Comparison of ENCODE assay signal across 8 cellular contexts in the genomic region with DNA sequence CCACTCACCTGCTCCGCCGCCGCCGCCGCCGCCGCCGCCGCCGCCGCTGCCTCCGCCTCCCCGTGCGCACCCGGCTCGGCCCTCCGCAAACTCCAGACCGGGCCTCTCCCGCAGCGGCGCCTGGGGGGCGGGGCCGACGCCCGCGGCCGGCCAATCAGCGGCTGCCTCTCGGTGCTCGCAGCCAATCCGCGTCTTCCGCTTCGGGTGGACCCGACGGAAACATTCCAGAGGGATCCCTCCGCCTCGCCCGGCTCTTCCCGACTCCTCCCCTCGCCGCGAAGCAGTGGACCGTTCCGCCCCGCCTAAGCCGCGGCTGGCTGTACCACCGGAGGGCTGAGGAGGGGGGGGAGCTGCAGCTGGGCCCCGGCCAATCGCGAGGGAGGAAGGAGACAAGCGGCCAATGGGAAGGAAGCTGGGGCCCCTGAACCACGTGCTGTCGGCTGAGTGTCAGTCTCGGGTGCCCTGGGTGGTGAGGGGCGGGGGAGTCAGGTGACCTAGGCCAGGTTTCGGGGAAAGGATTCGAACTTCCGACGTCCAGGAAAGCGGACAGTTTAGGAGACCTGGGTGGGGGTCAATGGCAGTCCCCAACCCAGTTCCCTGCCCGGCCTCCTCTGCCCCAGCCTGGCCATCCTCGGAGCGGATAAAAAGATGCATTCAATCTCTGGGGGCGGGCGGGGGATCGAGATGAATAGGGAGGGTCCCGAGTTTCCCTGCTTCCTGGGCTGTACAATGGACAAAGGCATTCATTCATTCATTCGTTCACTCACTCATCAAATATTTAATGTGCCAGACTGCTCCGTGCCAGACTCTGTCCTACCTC. TPM values are rescaled to one million over a fixed set of nuclear protein-coding genes. Genes with fewer than 3 reads are reported as not detected.
A peak's percentile ranks its signal among the peaks of the same experiment; 100 is the strongest.
DNase-seq lines count a peak whose midpoint lies in the region; ATAC-seq and TF ChIP-seq lines count a peak whose summit lies in the region.

TSS of gene GIPC1 (minus strand) at position 99 of the 820 bp plus-strand sequence. CDS start 13,151 bp downstream, outside the sequence.

- peaks cover 51% of the 10 kb centered on the region for H3K4me1 ChIP-seq in mucosa of descending colon (ENCODE audit: low read depth)

- no peak for TF ChIP-seq CTCF in AG10803 (conservative IDR thresholded peaks at IDR 0.05; ENCODE audit: low read length)
- TF ChIP-seq CTCF in mucosa of descending colon (IDR thresholded peaks at IDR 0.05), result no peak

- H3K9me3 ChIP-seq in mucosa of descending colon, result no peaks in the 10 kb centered on the region

- no peaks in the 10 kb centered on the region for H3K36me3 ChIP-seq in mucosa of descending colon (ENCODE audit: low read depth)

- H3K4me3 ChIP-seq in AG10803 (ENCODE audit: low read length) (peak within 1 kb of the TSS; percentile 85), mucosa of descending colon (peak within 1 kb of the TSS; percentile 83)

- DNase-seq in AG10803 (ENCODE audit: low read depth) (peak; percentile 99), KBM-7 (peak; percentile 96), erythroblast (lab: John Stamatoyannopoulos, UW) (peak; percentile 87 to 91), mucosa of descending colon (peak; percentile 93 to 98 (median 96))
- DNase-seq in activated T-cell treated with anti-CD3 and anti-CD28 coated beads, Interleukin-2, amount 50 U/mL, for 48 hours, result peak; percentile 90 to 92
- peak; percentile 69 to 75 for DNase-seq in stimulated activated CD8-positive, alpha-beta memory T cell treated with anti-CD3 and anti-CD28 coated beads, Interleukin-2, amount 100 ng/mL, for 48 hours (ENCODE audit: low read depth in 2 of 2)

- no peak for TF ChIP-seq POLR2A in erythroblast (IDR thresholded peaks at IDR 0.05; ENCODE audit: low read length)

- in situ Hi-C loops in KBM-7 (cut with MboI; ENCODE audit: low pct_unique_long_range_greater_than_20kb, low sequenced_read_pairs), result no loop called here

- ATAC-seq in GM19372 (IDR thresholded peaks at IDR 0.05; ENCODE audit: low read depth, unreplicated experiment) (peak; percentile 70), mucosa of descending colon (peak; percentile 88)

- intact Hi-C loops in mucosa of descending colon (cut with DNase I, micrococcal nuclease), result no loop called here

TF ChIP-seq in PFSK-1, 5 proteins besides CTCF, POLR2A, EP300 and RAD21:
- TF ChIP-seq FOXP2 (optimal IDR thresholded peaks at IDR 0.05; ENCODE audit: borderline replicate concordance, extremely low read depth, extremely low read length, insufficient read depth) (peak; percentile 75), POLR2AphosphoS5 (IDR thresholded peaks at IDR 0.05; ENCODE audit: low read depth, low read length) (no peak), TAF1 (IDR thresholded peaks at IDR 0.05; ENCODE audit: borderline replicate concordance, insufficient read depth, low read length) (no peak), SIN3A (IDR thresholded peaks at IDR 0.05; ENCODE audit: borderline replicate concordance, insufficient read depth, low read length) (0 out of 2 replicates have a peak, but pooled peaks have one; percentile 22), REST (IDR thresholded peaks at IDR 0.05; ENCODE audit: insufficient read depth in 1 of 2, low read depth in 2 of 2, low read length in 2 of 2) (0 out of 4 replicates have a peak, but pooled peaks of 1 of the 2 experiments have one; percentile 6)

RNA-seq across cellular contexts. Expression of gene GIPC1, which starts in this region (rescaled TPM):
- 296 TPM for polyA plus RNA-seq in PFSK-1 (2012; ENCODE audit: insufficient read length, low read depth)
- total RNA-seq in mucosa of descending colon, result 100 to 1,000 TPM; 199 to 374 (median 300) TPM

Comparison
In these comparisons a context has a peak if more than half of its experiments do, and no peak if none do; other contexts are left out.
1. Peak in every context shown above with its lines: DNase-seq, ATAC-seq and H3K4me3 ChIP-seq.